Comparison of ENCODE assay signal across 1 cellular context in genomic region chr15:78006567-78007205, GRCh38.
TF ChIP-seq lines count a peak whose summit lies in the region.

No MANE protein-coding gene starts in this region.

TF ChIP-seq in GM23338, 12 proteins besides CTCF, POLR2A, EP300 and RAD21 (continued from another document):
- no peak for TF ChIP-seq EZH2 (IDR thresholded peaks at IDR 0.05; ENCODE audit: low read depth, unreplicated experiment)
- no peak for TF ChIP-seq NANOG (IDR thresholded peaks at IDR 0.05; ENCODE audit: borderline replicate concordance)
- no peak for TF ChIP-seq CREB1 (CRISPR knock-in tag; IDR thresholded peaks at IDR 0.05; ENCODE audit: low read depth)
- TF ChIP-seq POLR2AphosphoS5 (IDR thresholded peaks at IDR 0.05; ENCODE audit: low read depth) = no peak
TF ChIP-seq in GM23338: peak in this region for 0.
